Comparison of ENCODE assay signal across 19 cellular contexts in the genomic region with DNA sequence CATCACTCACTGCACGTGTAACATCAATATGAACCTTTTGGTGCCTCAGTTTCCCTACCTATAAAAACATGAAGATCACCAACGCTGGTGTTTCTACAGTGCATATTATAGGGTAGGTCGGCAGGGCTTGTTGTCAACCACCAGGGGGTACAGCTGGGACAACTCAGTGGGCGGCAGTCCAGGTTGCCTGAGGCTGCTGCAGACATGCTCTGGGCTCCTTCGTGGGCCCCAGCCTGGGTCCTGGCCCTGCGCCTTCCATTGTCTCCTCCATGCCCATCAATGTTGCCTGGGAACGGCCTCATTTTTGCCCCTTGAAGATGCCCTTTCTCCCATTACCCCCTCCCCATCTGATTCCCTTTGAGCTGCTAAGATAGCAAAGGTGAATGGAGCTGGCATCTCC.
DNase-seq lines count a peak whose midpoint lies in the region; TF ChIP-seq lines count a peak whose summit lies in the region.
"Had no signal": no experiment of that assay in that cellular context is flagged by ENCODE, and none has a peak within 500 bp of the region (broad histone marks: within the 10 kb centered on the region; RNA-seq: fewer than 3 reads in every experiment).

No MANE protein-coding gene starts in this region.

- TF ChIP-seq POLR2A in vagina (IDR thresholded peaks at IDR 0.05), result no peak

- H2AFZ ChIP-seq in Loucy (ENCODE audit: low read length), result no peak overlapping the region

- H3K4me2 ChIP-seq in Loucy (ENCODE audit: low read depth, low read length, poor library complexity, severe bottlenecking), result no peak overlapping the region
- H3K4me2 ChIP-seq: smooth muscle cell had no signal

- H3K4me1 ChIP-seq in Loucy (ENCODE audit: insufficient read depth, low read length, poor library complexity, severe bottlenecking), result no peaks in the 10 kb centered on the region
- no peaks in the 10 kb centered on the region for H3K4me1 ChIP-seq in vagina
- H3K4me1 ChIP-seq: pancreas, upper lobe of left lung had no signal

- H3K27me3 ChIP-seq in Loucy (ENCODE audit: insufficient read depth, low read length, poor library complexity, severe bottlenecking) (no peaks in the 10 kb centered on the region), vagina (no peaks in the 10 kb centered on the region)
- H3K27me3 ChIP-seq: pancreas, upper lobe of left lung had no signal

- peak; percentile 6 for DNase-seq in activated CD4-positive, alpha-beta T cell treated with anti-CD3 and anti-CD28 coated beads for 48 hours
- DNase-seq in activated CD4-positive, alpha-beta T cell treated with anti-CD3 and anti-CD28 coated beads for 4 hours, result no peak
- peak; percentile 51 for DNase-seq in iPS-NIHi7 (ENCODE audit: extremely low spot score)
- peak; percentile 40 to 56 for DNase-seq in vagina (ENCODE audit: extremely low spot score in 2 of 2)
- no peak for DNase-seq in activated gamma-delta T cell treated with Interleukin-2 at 50 U/mL for 16 hours
- DNase-seq in GF-D8 (lab: John Stamatoyannopoulos, UW), result no peak
- no peak for DNase-seq in NCI-H526 (lab: John Stamatoyannopoulos, UW)
- DNase-seq: activated CD4-positive, alpha-beta T cell treated with anti-CD3 and anti-CD28 coated beads, Interleukin-2, amount 10 ng/mL, durations not matched to agents 24 days and 14 days; activated T-cell treated with anti-CD3 and anti-CD28 coated beads, Interleukin-2, amount 50 U/mL, for 72 hours; effector memory CD4-positive, alpha-beta T cell; hypothalamus; NCI-H2171 treated with DMSO at 0.1 percent for 48 hours; pancreas; Right ventricle myocardium superior; stimulated activated naive B cell treated with anti-CD40 and anti-IgM and Interleukin-4, amounts not matched to agents 10 μg/mL and 1 μg/mL and 100 μg/mL, for 72 hours; T-helper 9 cell had no signal

- no peak overlapping the region for H3K4me3 ChIP-seq in Loucy (ENCODE audit: low read length, poor library complexity, severe bottlenecking)
- no peak overlapping the region for H3K4me3 ChIP-seq in vagina
- H3K4me3 ChIP-seq: pancreas, smooth muscle cell, upper lobe of left lung had no signal

- TF ChIP-seq CTCF in Loucy (conservative IDR thresholded peaks at IDR 0.05; ENCODE audit: low read length), result peak; percentile 41; the same call in 1 of the 2 replicates
- no peak for TF ChIP-seq CTCF in vagina (IDR thresholded peaks at IDR 0.05)

- H3F3A ChIP-seq in Loucy (ENCODE audit: low read depth), result no peaks in the 10 kb centered on the region

- H3K36me3 ChIP-seq in Loucy (ENCODE audit: insufficient read depth, low read length), result no peaks in the 10 kb centered on the region
- no peaks in the 10 kb centered on the region for H3K36me3 ChIP-seq in vagina
- H3K36me3 ChIP-seq: pancreas, upper lobe of left lung had no signal

- H3K9me3 ChIP-seq in Loucy (ENCODE audit: insufficient read depth, low read depth, low read length) (no peaks in the 10 kb centered on the region), vagina (no peaks in the 10 kb centered on the region)
- H3K9me3 ChIP-seq: pancreas, upper lobe of left lung had no signal

- intact Hi-C loops in vagina (cut with DNase I), result no loop called here

- no peak overlapping the region for H3K9ac ChIP-seq in Loucy (ENCODE audit: low read depth, low read length, poor library complexity, severe bottlenecking)

- 0 out of 2 replicates have a peak, but pooled peaks cover 3% of the 10 kb centered on the region for H3K9me2 ChIP-seq in Loucy (replicated peaks; ENCODE audit: low read depth, low read length)

- no peaks in the 10 kb centered on the region for H3K79me2 ChIP-seq in Loucy (ENCODE audit: insufficient read depth, low read length)

- no peak overlapping the region for H3K27ac ChIP-seq in vagina
- H3K27ac ChIP-seq: pancreas, upper lobe of left lung had no signal

- H4K20me1 ChIP-seq in Loucy (ENCODE audit: insufficient read depth, low read length, poor library complexity, severe bottlenecking), result no peaks in the 10 kb centered on the region

Comparison
In these comparisons a context has a peak if more than half of its experiments do, and no peak if none do; other contexts are left out.
1. DNase-seq: peak in activated CD4-positive, alpha-beta T cell treated with anti-CD3 and anti-CD28 coated beads for 48 hours (single experiment), iPS-NIHi7 (single experiment) and vagina (2 of 2); none in activated CD4-positive, alpha-beta T cell treated with anti-CD3 and anti-CD28 coated beads for 4 hours (0 of 2), activated gamma-delta T cell treated with Interleukin-2 at 50 U/mL for 16 hours (single experiment), GF-D8 (single experiment) and NCI-H526 (0 of 2).